1 cellular context compared by ENCODE assay signal in genomic region chr4:170014359-170015008, GRCh38.
TF ChIP-seq lines count a peak whose summit lies in the region.

No MANE protein-coding gene starts in this region.

TF ChIP-seq in SK-N-SH, 30 proteins besides CTCF, POLR2A, EP300 and RAD21 (continued from another document):
- TF ChIP-seq PBX3 (IDR thresholded peaks at IDR 0.05): peak; percentile 67
- peak; percentile 45 for TF ChIP-seq TCF12 (IDR thresholded peaks at IDR 0.05)
TF ChIP-seq in SK-N-SH: peak in this region for 5.
